Comparison of ENCODE assay signal across 1 cellular context in the genomic region with DNA sequence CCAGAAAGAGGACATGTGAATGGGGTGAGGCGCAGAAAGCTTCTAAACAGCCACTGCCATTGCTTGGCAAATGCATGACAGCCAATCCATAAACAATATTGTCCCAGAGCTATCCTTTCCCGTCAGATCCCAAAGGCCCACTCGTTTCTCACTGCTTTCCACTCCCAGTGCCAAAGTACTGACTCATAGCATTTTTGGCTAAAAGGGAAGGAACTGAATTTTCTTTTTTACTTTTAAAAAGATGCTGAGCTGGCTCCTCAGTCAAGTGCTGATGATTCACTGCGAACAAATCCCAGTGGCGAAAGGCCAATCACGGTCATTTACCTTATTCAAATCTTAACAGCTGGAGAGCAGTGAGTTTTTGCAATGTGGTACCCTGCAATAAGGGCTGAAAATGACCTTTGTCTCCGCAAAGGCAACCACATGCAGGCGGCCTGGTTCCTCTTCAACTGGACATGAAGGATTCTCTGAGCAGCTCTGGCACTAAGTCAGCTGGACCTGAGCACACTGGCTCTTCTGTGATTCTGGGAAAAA.
TF ChIP-seq lines count a peak whose summit lies in the region.

No MANE protein-coding gene starts in this region.

TF ChIP-seq in SK-N-SH, 30 proteins besides CTCF, POLR2A, EP300 and RAD21 (continued from another document):
- TF ChIP-seq REST (IDR thresholded peaks at IDR 0.05; ENCODE audit: low read depth, low read length): no peak
- peak; percentile 30; the same call in 1 of the 2 replicates for TF ChIP-seq FOXM1 (IDR thresholded peaks at IDR 0.05; ENCODE audit: low read depth)
- TF ChIP-seq TAF1 (IDR thresholded peaks at IDR 0.05; ENCODE audit: borderline replicate concordance, low read depth, low read length): no peak
- peak; percentile 75 for TF ChIP-seq JUND (IDR thresholded peaks at IDR 0.05)
- no peak for TF ChIP-seq IRF3 (IDR thresholded peaks at IDR 0.05; ENCODE audit: low read depth, low read length)
- TF ChIP-seq POLR2AphosphoS5 (IDR thresholded peaks at IDR 0.05; ENCODE audit: low read depth, low read length): peak; percentile 21; the same call in 1 of the 2 replicates
- TF ChIP-seq MXI1 (IDR thresholded peaks at IDR 0.05; ENCODE audit: low read depth, low read length): no peak
- TF ChIP-seq YY1 (IDR thresholded peaks at IDR 0.05; ENCODE audit: low read depth): no peak
- peak; percentile 69 for TF ChIP-seq NFIC (IDR thresholded peaks at IDR 0.05; ENCODE audit: borderline replicate concordance)
- no peak for TF ChIP-seq USF2 (IDR thresholded peaks at IDR 0.05; ENCODE audit: borderline replicate concordance, low read depth, low read length)
- peak; percentile 44; the same call in 1 of the 2 replicates for TF ChIP-seq SIN3A (IDR thresholded peaks at IDR 0.05; ENCODE audit: borderline replicate concordance, low read depth, low read length)
- TF ChIP-seq, protein P1, sequence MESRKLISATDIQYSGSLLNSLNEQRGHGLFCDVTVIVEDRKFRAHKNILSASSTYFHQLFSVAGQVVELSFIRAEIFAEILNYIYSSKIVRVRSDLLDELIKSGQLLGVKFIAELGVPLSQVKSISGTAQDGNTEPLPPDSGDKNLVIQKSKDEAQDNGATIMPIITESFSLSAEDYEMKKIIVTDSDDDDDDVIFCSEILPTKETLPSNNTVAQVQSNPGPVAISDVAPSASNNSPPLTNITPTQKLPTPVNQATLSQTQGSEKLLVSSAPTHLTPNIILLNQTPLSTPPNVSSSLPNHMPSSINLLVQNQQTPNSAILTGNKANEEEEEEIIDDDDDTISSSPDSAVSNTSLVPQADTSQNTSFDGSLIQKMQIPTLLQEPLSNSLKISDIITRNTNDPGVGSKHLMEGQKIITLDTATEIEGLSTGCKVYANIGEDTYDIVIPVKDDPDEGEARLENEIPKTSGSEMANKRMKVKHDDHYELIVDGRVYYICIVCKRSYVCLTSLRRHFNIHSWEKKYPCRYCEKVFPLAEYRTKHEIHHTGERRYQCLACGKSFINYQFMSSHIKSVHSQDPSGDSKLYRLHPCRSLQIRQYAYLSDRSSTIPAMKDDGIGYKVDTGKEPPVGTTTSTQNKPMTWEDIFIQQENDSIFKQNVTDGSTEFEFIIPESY (IDR thresholded peaks at IDR 0.05; ENCODE audit: borderline replicate concordance, low read depth): no peak
- TF ChIP-seq NRF1 (IDR thresholded peaks at IDR 0.05; ENCODE audit: low read depth, low read length): no peak
- no peak for TF ChIP-seq GATA2 (CRISPR knock-in tag; IDR thresholded peaks at IDR 0.05)
- peak; percentile 71 for TF ChIP-seq FOSL2 (IDR thresholded peaks at IDR 0.05; ENCODE audit: borderline replicate concordance, low read depth)
- TF ChIP-seq CHD2 (IDR thresholded peaks at IDR 0.05; ENCODE audit: low read length, partially characterized antibody): no peak
- TF ChIP-seq RFX5 (IDR thresholded peaks at IDR 0.05; ENCODE audit: low read length): no peak
- no peak for TF ChIP-seq USF1 (IDR thresholded peaks at IDR 0.05; ENCODE audit: borderline replicate concordance, low read depth)
- TF ChIP-seq TEAD4 (IDR thresholded peaks at IDR 0.05; ENCODE audit: borderline replicate concordance, insufficient read depth): peak; percentile 37; the same call in 1 of the 2 replicates
- TF ChIP-seq RXRA (IDR thresholded peaks at IDR 0.05; ENCODE audit: borderline replicate concordance, low read depth): peak; percentile 24; the same call in 1 of the 2 replicates
- no peak for TF ChIP-seq ELF1 (IDR thresholded peaks at IDR 0.05)
- peak; percentile 70 for TF ChIP-seq TCF12 (IDR thresholded peaks at IDR 0.05)
- no peak for TF ChIP-seq EZH2phosphoT487 (IDR thresholded peaks at IDR 0.05; ENCODE audit: borderline replicate concordance, low read depth)
- no peak for TF ChIP-seq FOXJ3 (CRISPR knock-in tag; IDR thresholded peaks at IDR 0.05)
- peak; percentile 66 for TF ChIP-seq PBX3 (IDR thresholded peaks at IDR 0.05)
- TF ChIP-seq MAX (IDR thresholded peaks at IDR 0.05; ENCODE audit: low read depth): no peak
